17 cellular contexts compared by ENCODE assay signal in genomic region chr10:43892062-43892765, GRCh38.
DNase-seq lines count a peak whose midpoint lies in the region; ATAC-seq, FAIRE-seq and TF ChIP-seq lines count a peak whose summit lies in the region.
"Had no signal": no experiment of that assay in that cellular context is flagged by ENCODE, and none has a peak within 500 bp of the region (broad histone marks: within the 10 kb centered on the region; RNA-seq: fewer than 3 reads in every experiment).

No MANE protein-coding gene starts in this region.

- H3F3A ChIP-seq in PC-3 (ENCODE audit: low read length, unreplicated experiment) = no peaks in the 10 kb centered on the region

- no peak overlapping the region for H2AFZ ChIP-seq in PC-3 (ENCODE audit: low read length)
- H2AFZ ChIP-seq in fibroblast of lung (ENCODE audit: low read length) = no peak overlapping the region

- TF ChIP-seq CTCF in AG10803 (conservative IDR thresholded peaks at IDR 0.05; ENCODE audit: low read length) (no peak), PC-3 (conservative IDR thresholded peaks at IDR 0.05; ENCODE audit: low read depth, low read length) (no peak), fibroblast of lung (conservative IDR thresholded peaks at IDR 0.05 in 1 of 2, IDR thresholded peaks at IDR 0.05 in 1 of 2; ENCODE audit: low read depth in 1 of 2, low read length in 2 of 2) (no peak), lower lobe of right lung (IDR thresholded peaks at IDR 0.05) (no peak), D721Med (IDR thresholded peaks at IDR 0.05; ENCODE audit: insufficient read depth, missing control alignments) (no peak), spleen (IDR thresholded peaks at IDR 0.05 in 8 of 11, conservative IDR thresholded peaks at IDR 0.05 in 3 of 11) (no peak)

- H3K4me3 ChIP-seq in AG10803 (ENCODE audit: low read length) (no peak overlapping the region), PC-3 (ENCODE audit: low read length) (no peak overlapping the region), fibroblast of lung (replicated peaks in 1 of 4; ENCODE audit: control extremely low read depth in 1 of 4, insufficient read depth in 1 of 4, low read depth in 3 of 4, low read length in 4 of 4) (no peak overlapping the region), lower lobe of right lung (no peak overlapping the region), spleen (no peak overlapping the region)
- H3K4me3 ChIP-seq: pancreas, SK-N-MC, thoracic aorta had no signal

- no peak for TF ChIP-seq POLR2A in spleen (IDR thresholded peaks at IDR 0.05)

- POLR2A ChIA-PET in PC-3 (lab: Charles Lee; ENCODE audit: unreplicated experiment) = no interaction called here

- H3K9me3 ChIP-seq in PC-3 (ENCODE audit: low read length) (0 out of 2 replicates have a peak, but pooled peaks cover 10% of the 10 kb centered on the region), fibroblast of lung (ENCODE audit: control insufficient read depth, insufficient read depth, low read depth, low read length) (no peaks in the 10 kb centered on the region), lower lobe of right lung (no peaks in the 10 kb centered on the region), spleen (no peaks in the 10 kb centered on the region)
- H3K9me3 ChIP-seq: thoracic aorta had no signal

- CTCF ChIA-PET in PC-3 (lab: Charles Lee) = no interaction called here

- H3K27me3 ChIP-seq in PC-3 (ENCODE audit: low read length) (no peaks in the 10 kb centered on the region), fibroblast of lung (ENCODE audit: control insufficient read depth, insufficient read depth, low read length) (no peaks in the 10 kb centered on the region), lower lobe of right lung (ENCODE audit: low read depth) (no peaks in the 10 kb centered on the region), spleen (replicated peaks in 1 of 7) (no peaks in the 10 kb centered on the region)
- H3K27me3 ChIP-seq: pancreas had no signal

- ATAC-seq in PC-3 (no peak), lower lobe of right lung (peak; percentile 48 to 55), HG02852 (IDR thresholded peaks at IDR 0.05; ENCODE audit: unreplicated experiment) (no peak)
- ATAC-seq: WTC11 had no signal

- H3K9ac ChIP-seq in PC-3 (ENCODE audit: low read length) (no peak overlapping the region), fibroblast of lung (ENCODE audit: insufficient read depth, low read length) (no peak overlapping the region)

- H3K79me2 ChIP-seq in PC-3 (ENCODE audit: low read length) (no peaks in the 10 kb centered on the region), fibroblast of lung (ENCODE audit: control insufficient read depth, insufficient read depth, low read length) (no peaks in the 10 kb centered on the region)

- H3K36me3 ChIP-seq in PC-3 (ENCODE audit: low read depth, low read length) = no peaks in the 10 kb centered on the region
- no peaks in the 10 kb centered on the region for H3K36me3 ChIP-seq in fibroblast of lung (ENCODE audit: control insufficient read depth, insufficient read depth, low read length)
- no peaks in the 10 kb centered on the region for H3K36me3 ChIP-seq in lower lobe of right lung
- no peaks in the 10 kb centered on the region for H3K36me3 ChIP-seq in spleen
- H3K36me3 ChIP-seq: pancreas, thoracic aorta had no signal

- DNase-seq in AG10803 (ENCODE audit: low read depth) = peak; percentile 91
- DNase-seq in PC-3 = peak; percentile 8
- peak; percentile 22 to 68 for DNase-seq in fibroblast of lung (ENCODE audit: low read depth in 2 of 2)
- no peak for DNase-seq in lower lobe of right lung
- no peak for DNase-seq in G401 (ENCODE audit: low spot score)
- DNase-seq in D721Med (ENCODE audit: insufficient read length, low spot score) = no peak
- DNase-seq in spleen = no peak
- DNase-seq: activated naive CD4-positive, alpha-beta T cell treated with Interleukin-2 at 50 U/mL for 16 hours; central memory CD4-positive, alpha-beta T cell; NCI-H2171; pancreas; stimulated activated CD4-positive, alpha-beta T cell treated with anti-CD3 and anti-CD28 coated beads, Interleukin-15, amount 100 ng/mL, for 24 hours had no signal

- H3K4me2 ChIP-seq in PC-3 (ENCODE audit: low read length) (no peak overlapping the region), fibroblast of lung (ENCODE audit: extremely low read depth, insufficient read depth, low read length) (no peak overlapping the region)

- FAIRE-seq in D721Med (lab: Jason Lieb, UNC) = no peak
- FAIRE-seq: endothelial cell of umbilical vein, pancreas had no signal

- 65 to 80% (median 78%) methylated on average over 6 of the region's 6 CpGs for WGBS in spleen, 5 donors

- H3K4me1 ChIP-seq in PC-3 (ENCODE audit: insufficient read depth, low read length) = peaks cover 20% of the 10 kb centered on the region; the same call in 1 of the 2 replicates
- H3K4me1 ChIP-seq in fibroblast of lung (ENCODE audit: control insufficient read depth, extremely low read depth, insufficient read depth, low read length) = peaks cover 18% of the 10 kb centered on the region
- no peaks in the 10 kb centered on the region for H3K4me1 ChIP-seq in lower lobe of right lung
- H3K4me1 ChIP-seq in spleen = no peaks in the 10 kb centered on the region
- H3K4me1 ChIP-seq: pancreas had no signal

- in situ Hi-C loops in G401 (cut with HindIII; ENCODE audit: low sequenced_read_pairs) = no loop called here

- intact Hi-C loops in PC-3 (cut with micrococcal nuclease) = no loop called here
- intact Hi-C loops in lower lobe of right lung (cut with DNase I) = no loop called here
- intact Hi-C loops in spleen (cut with DNase I; ENCODE audit: low total_unique reads) = no loop called here

- no TSS peak for BruUV-seq in PC-3 (replicated peaks; lab: Mats Ljungman, UMichigan)

- H3K27ac ChIP-seq in PC-3 (ENCODE audit: low read length) (no peak overlapping the region), fibroblast of lung (ENCODE audit: insufficient read depth, low read length) (no peak overlapping the region), lower lobe of right lung (no peak overlapping the region), spleen (no peak overlapping the region)
- H3K27ac ChIP-seq: pancreas, SK-N-MC, thoracic aorta had no signal

- H3K9me2 ChIP-seq in PC-3 (replicated peaks; ENCODE audit: low read length) = no peaks in the 10 kb centered on the region

- H4K20me1 ChIP-seq in PC-3 (ENCODE audit: low read length) (no peaks in the 10 kb centered on the region), fibroblast of lung (ENCODE audit: control insufficient read depth, extremely low read depth, insufficient read depth, low read length) (no peaks in the 10 kb centered on the region)

Comparison
In these comparisons a context has a peak if more than half of its experiments do, and no peak if none do; other contexts are left out.
1. DNase-seq: peak in AG10803 (single experiment), PC-3 (single experiment) and fibroblast of lung (2 of 2); none in lower lobe of right lung (single experiment), G401 (single experiment), D721Med (single experiment) and spleen (single experiment).
2. ATAC-seq: peak in lower lobe of right lung (2 of 2); none in PC-3 (single experiment) and HG02852 (single experiment).